ENCODE assay signal across 16 cellular contexts in the genomic region with DNA sequence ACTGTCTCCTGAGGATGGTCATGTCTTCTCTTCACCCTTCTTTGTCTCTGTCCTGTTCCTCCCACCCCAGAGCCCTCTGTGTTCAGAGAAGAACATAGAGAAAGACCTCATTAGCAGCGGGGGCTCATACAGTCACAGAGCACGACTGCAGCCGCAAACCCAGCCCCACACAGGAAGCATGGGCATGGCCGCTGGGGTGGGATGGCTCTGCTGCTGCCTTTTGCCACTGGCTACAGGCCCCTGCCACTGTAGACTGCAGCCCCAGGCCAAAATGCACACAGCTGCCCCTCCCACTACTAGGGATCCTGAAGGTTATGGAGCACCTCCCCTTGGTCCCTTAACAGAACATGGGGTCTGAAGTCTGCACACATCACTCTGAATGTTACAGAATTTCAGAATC. TPM values are rescaled to one million over a fixed set of nuclear protein-coding genes. Genes with fewer than 3 reads are reported as not detected.
DNase-seq lines count a peak whose midpoint lies in the region; ATAC-seq and TF ChIP-seq lines count a peak whose summit lies in the region.
"Had no signal": no experiment of that assay in that cellular context is flagged by ENCODE, and none has a peak within 500 bp of the region (broad histone marks: within the 10 kb centered on the region; RNA-seq: fewer than 3 reads in every experiment).

No MANE protein-coding gene starts in this region.

- H3K4me2 ChIP-seq in DND-41 (ENCODE audit: insufficient read depth, low read length) = no peak overlapping the region
- H3K4me2 ChIP-seq in mesendoderm (ENCODE audit: low read length) = no peak overlapping the region

- H3K9ac ChIP-seq in DND-41 (ENCODE audit: low read depth, low read length) (no peak overlapping the region), mesendoderm (ENCODE audit: low read length) (no peak overlapping the region)

- no peak overlapping the region for H3K4ac ChIP-seq in mesendoderm (ENCODE audit: low read depth, low read length)

- no peaks in the 10 kb centered on the region for H4K20me1 ChIP-seq in DND-41 (ENCODE audit: insufficient read depth, low read length)

- DNase-seq in DND-41 (no peak), WERI-Rb-1 (no peak), mesendoderm (peak; percentile 11), upper lobe of left lung (no peak)
- DNase-seq in activated T-cell treated with anti-CD3 and anti-CD28 coated beads, Interleukin-2, amount 50 U/mL, for 4 hours = no peak
- DNase-seq: DMS79, Kasumi-1, NCI-H1417 treated with DMSO at 0.1 percent for 48 hours, NCI-H187 treated with DMSO at 0.1 percent for 48 hours, T-cell had no signal

- H3K56ac ChIP-seq in mesendoderm (ENCODE audit: low read length) = peak overlapping the region; percentile 10

- no peaks in the 10 kb centered on the region for H3K79me1 ChIP-seq in mesendoderm (ENCODE audit: low read length)

- no peaks in the 10 kb centered on the region for H3K4me1 Mint-ChIP-seq in activated T-cell treated with anti-CD3 and anti-CD28 coated beads, Interleukin-2, amount 50 U/mL, for 4 hours (ENCODE audit: low read depth)
- H3K4me1 Mint-ChIP-seq: T-cell had no signal

- H3K4me3 ChIP-seq in DND-41 (ENCODE audit: low read depth in 1 of 2, low read length in 2 of 2) (no peak overlapping the region), WERI-Rb-1 (ENCODE audit: low read depth, low read length) (no peak overlapping the region), mesendoderm (ENCODE audit: low read length) (no peak overlapping the region), upper lobe of left lung (no peak overlapping the region)
- H3K4me3 ChIP-seq: GM12878, SJCRH30 had no signal

- H3K36me3 Mint-ChIP-seq in activated T-cell treated with anti-CD3 and anti-CD28 coated beads, Interleukin-2, amount 50 U/mL, for 4 hours (ENCODE audit: insufficient read depth) = peaks cover 3% of the 10 kb centered on the region

- H3K18ac ChIP-seq in mesendoderm (ENCODE audit: low read length) = no peak overlapping the region

- H2AFZ ChIP-seq in DND-41 (ENCODE audit: low read depth, low read length) = no peak overlapping the region

- WGBS in mesendoderm (ENCODE audit: extremely low coverage, insufficient coverage, low lambda C conversion rate) = no CpG with 5 or more reads among the region's 4 CpGs
- WGBS in upper lobe of left lung, 2 donors = 70 to 78% methylated on average over 4 of the region's 4 CpGs

- no peaks in the 10 kb centered on the region for H3K9me3 Mint-ChIP-seq in activated T-cell treated with anti-CD3 and anti-CD28 coated beads, Interleukin-2, amount 50 U/mL, for 4 hours
- H3K9me3 Mint-ChIP-seq: T-cell had no signal

- H3K23ac ChIP-seq in mesendoderm (ENCODE audit: low read length) = no peak overlapping the region

- H4K8ac ChIP-seq in mesendoderm (ENCODE audit: low read depth, low read length) = no peak overlapping the region

- H3K27me3 Mint-ChIP-seq in activated T-cell treated with anti-CD3 and anti-CD28 coated beads, Interleukin-2, amount 50 U/mL, for 4 hours (ENCODE audit: low read depth) = no peaks in the 10 kb centered on the region
- H3K27me3 Mint-ChIP-seq: T-cell had no signal

- ATAC-seq in DND-41 (ENCODE audit: insufficient read depth, low read depth) = peak; percentile 36; the same call in 1 of the 3 replicates
- ATAC-seq in upper lobe of left lung (ENCODE audit: low FRiP score in 2 of 2) = no peak
- ATAC-seq in HG02973 (IDR thresholded peaks at IDR 0.05; ENCODE audit: unreplicated experiment) = no peak
- no peak for ATAC-seq in HG03521 (IDR thresholded peaks at IDR 0.05; ENCODE audit: unreplicated experiment)
- no peak for ATAC-seq in activated T-cell treated with anti-CD3 and anti-CD28 coated beads, Interleukin-2, amount 50 U/mL, for 4 hours
- ATAC-seq: GM12878, T-cell had no signal

- no peak for TF ChIP-seq CTCF in DND-41 (IDR thresholded peaks at IDR 0.05; ENCODE audit: borderline replicate concordance, extremely low read depth, low read length, poor library complexity, severe bottlenecking)
- TF ChIP-seq CTCF in WERI-Rb-1 (IDR thresholded peaks at IDR 0.05; ENCODE audit: low read depth, low read length) = no peak
- no peak for TF ChIP-seq CTCF in upper lobe of left lung (IDR thresholded peaks at IDR 0.05)

- H3K9me3 ChIP-seq in DND-41 (ENCODE audit: insufficient read depth, low read length, severe bottlenecking) = no peaks in the 10 kb centered on the region
- H3K9me3 ChIP-seq in WERI-Rb-1 (ENCODE audit: severe bottlenecking) = no peaks in the 10 kb centered on the region
- no peaks in the 10 kb centered on the region for H3K9me3 ChIP-seq in upper lobe of left lung
- H3K9me3 ChIP-seq: SJCRH30 had no signal

- no peak overlapping the region for H2BK5ac ChIP-seq in mesendoderm (ENCODE audit: low read length)

- H3K4me3 Mint-ChIP-seq in activated T-cell treated with anti-CD3 and anti-CD28 coated beads, Interleukin-2, amount 50 U/mL, for 4 hours = no peak overlapping the region
- H3K4me3 Mint-ChIP-seq: T-cell had no signal

- H3K79me2 ChIP-seq in DND-41 (ENCODE audit: insufficient read depth, low read length) = no peaks in the 10 kb centered on the region
- no peaks in the 10 kb centered on the region for H3K79me2 ChIP-seq in mesendoderm (ENCODE audit: control insufficient read depth, insufficient read depth, low read length)

- no peak for TF ChIP-seq EP300 in upper lobe of left lung (IDR thresholded peaks at IDR 0.05)

- H3K4me1 ChIP-seq in DND-41 (ENCODE audit: insufficient read depth, low read length) (no peaks in the 10 kb centered on the region), mesendoderm (ENCODE audit: control insufficient read depth, low read depth, low read length) (peaks cover 16% of the 10 kb centered on the region), upper lobe of left lung (peaks cover 26 to 35% (median 34%) of the 10 kb centered on the region in 4 donors)

- no peak for TF ChIP-seq POLR2A in upper lobe of left lung (IDR thresholded peaks at IDR 0.05)

- no peaks in the 10 kb centered on the region for H3K36me3 ChIP-seq in DND-41 (ENCODE audit: insufficient read depth, low read length)
- H3K36me3 ChIP-seq in WERI-Rb-1 = peaks cover 7% of the 10 kb centered on the region
- no peaks in the 10 kb centered on the region for H3K36me3 ChIP-seq in mesendoderm (ENCODE audit: control insufficient read depth, insufficient read depth, low read length)
- H3K36me3 ChIP-seq in upper lobe of left lung = no peaks in the 10 kb centered on the region
- H3K36me3 ChIP-seq: SJCRH30 had no signal

- H4K5ac ChIP-seq in mesendoderm (ENCODE audit: low read length) = no peak overlapping the region

- no peak overlapping the region for H3K27ac ChIP-seq in DND-41 (ENCODE audit: low read length)
- peak overlapping the region; percentile 87; the same call in 1 of the 2 replicates for H3K27ac ChIP-seq in WERI-Rb-1
- H3K27ac ChIP-seq in mesendoderm (ENCODE audit: low read depth, low read length) = no peak overlapping the region
- peak overlapping the region in 3 of 4 donors; percentile 28 to 54 (median 52) for H3K27ac ChIP-seq in upper lobe of left lung
- H3K27ac ChIP-seq: SJCRH30 had no signal

- H3K27me3 ChIP-seq in DND-41 (ENCODE audit: insufficient read depth, low read length, poor library complexity) (no peaks in the 10 kb centered on the region), WERI-Rb-1 (ENCODE audit: insufficient read depth, low read depth, severe bottlenecking) (no peaks in the 10 kb centered on the region), mesendoderm (ENCODE audit: insufficient read depth, low read length, poor library complexity) (no peaks in the 10 kb centered on the region), upper lobe of left lung (no peaks in the 10 kb centered on the region)
- H3K27me3 ChIP-seq: SJCRH30 had no signal

- H2BK15ac ChIP-seq in mesendoderm (replicated peaks; ENCODE audit: low read depth) = no peak overlapping the region

- no peak overlapping the region for H2BK120ac ChIP-seq in mesendoderm (ENCODE audit: low read depth, low read length)

- no peak overlapping the region for H2AK5ac ChIP-seq in mesendoderm (ENCODE audit: low read length)

RNA-seq across cellular contexts. Expression of a gene that starts 34.9 kb away (rescaled TPM):
- 0.13 TPM for polyA plus RNA-seq in mesendoderm (2013, experiment 1 of 2)
- polyA plus RNA-seq in mesendoderm (2013, experiment 2 of 2) = 0.22 TPM
- total RNA-seq in upper lobe of left lung = 1 to 10 TPM; 3.5 to 7.3 (median 4.3) TPM
- 1 to 10 TPM in 2 of 3 donors, under 1 TPM in 1; 0.98 to 1.5 (median 1.3) TPM for total RNA-seq in activated T-cell treated with anti-CD3 and anti-CD28 coated beads, Interleukin-2, amount 50 U/mL, for 4 hours
- total RNA-seq: HT1080, MCF 10A, SJCRH30 had no signal

RNA-seq across cellular contexts. Expression of a gene that starts 57.9 kb away (rescaled TPM):
- 10.9 TPM for polyA plus RNA-seq in mesendoderm (2013, experiment 1 of 2)
- 11.4 TPM for polyA plus RNA-seq in mesendoderm (2013, experiment 2 of 2)
- 10 to 100 TPM in 4 of 6 donors, 1 to 10 TPM in 2; 5.7 to 34.6 (median 14.0) TPM for total RNA-seq in upper lobe of left lung
- total RNA-seq in activated T-cell treated with anti-CD3 and anti-CD28 coated beads, Interleukin-2, amount 50 U/mL, for 4 hours = 10 to 100 TPM in 1 of 3 donors, 1 to 10 TPM in 2; 5.4 to 10.9 (median 9.8) TPM

Comparison
In these comparisons a context has a peak if more than half of its experiments do, and no peak if none do; other contexts are left out.
1. H3K27ac ChIP-seq: peak in WERI-Rb-1 (single experiment) and upper lobe of left lung (3 of 4); none in DND-41 (single experiment) and mesendoderm (single experiment).